14 cellular contexts compared by ENCODE assay signal in genomic region chr6:160424256-160424655, GRCh38.
"Had no signal": no experiment of that assay in that cellular context is flagged by ENCODE, and none has a peak within 500 bp of the region (broad histone marks: within the 10 kb centered on the region; RNA-seq: fewer than 3 reads in every experiment).

No MANE protein-coding gene starts in this region.

- DNase-seq: activated naive CD8-positive, alpha-beta T cell treated with anti-CD3 and anti-CD28 coated beads for 36 hours; amygdala; effector CD8-positive, alpha-beta T cell; heart right ventricle; naive B cell; psoas muscle; right lobe of liver; stimulated activated naive CD8-positive, alpha-beta T cell treated with anti-CD3 and anti-CD28 coated beads, Interleukin-15, amount 100 ng/mL, for 72 hours; T1000 had no signal

- H3K27ac ChIP-seq: heart right ventricle, neural progenitor cell, psoas muscle, right lobe of liver had no signal

- H3K36me3 ChIP-seq: heart right ventricle, neural progenitor cell had no signal

- H3K4me2 ChIP-seq: neural progenitor cell had no signal

- H3K9ac ChIP-seq: neural progenitor cell had no signal

- H2AFZ ChIP-seq: neural progenitor cell had no signal

- H3K27me3 ChIP-seq: neural progenitor cell, right lobe of liver had no signal

- FAIRE-seq: endothelial cell of umbilical vein, frontal cortex had no signal

- ATAC-seq: activated CD4-positive, CD25-positive, alpha-beta regulatory T cell treated with anti-CD3 and anti-CD28 coated beads, Interleukin-2, amount 50 U/mL, for 24 hours; heart right ventricle; left lobe of liver; psoas muscle; right lobe of liver; stimulated activated naive CD8-positive, alpha-beta T cell treated with anti-CD3 and anti-CD28 coated beads, Interleukin-15, amount 100 ng/mL, for 72 hours had no signal

- H3K4me3 ChIP-seq: heart right ventricle, neural progenitor cell, psoas muscle, right lobe of liver had no signal

- H3K9me3 ChIP-seq: heart right ventricle, psoas muscle, right lobe of liver had no signal
